ENCODE assay signal across 9 cellular contexts in genomic region chr1:53681647-53682368, GRCh38. TPM values are rescaled to one million over a fixed set of nuclear protein-coding genes. Genes with fewer than 3 reads are reported as not detected.
DNase-seq lines count a peak whose midpoint lies in the region; ATAC-seq, FAIRE-seq and TF ChIP-seq lines count a peak whose summit lies in the region.
"Had no signal": no experiment of that assay in that cellular context is flagged by ENCODE, and none has a peak within 500 bp of the region (broad histone marks: within the 10 kb centered on the region; RNA-seq: fewer than 3 reads in every experiment).

No MANE protein-coding gene starts in this region.

- H3K36me3 ChIP-seq in naive thymus-derived CD4-positive, alpha-beta T cell (ENCODE audit: control insufficient read depth in 2 of 3, insufficient read depth in 3 of 3, low read length in 3 of 3), result no peaks in the 10 kb centered on the region

- FAIRE-seq in urothelium cell line (lab: Jason Lieb, UNC), result peak; percentile 95

- H3K4me3 Mint-ChIP-seq in WTC11, result peak overlapping the region; percentile 17; the same call in 1 of the 2 replicates
- H3K4me3 Mint-ChIP-seq in naive thymus-derived CD4-positive, alpha-beta T cell, result peak overlapping the region in 8 of 10 donors; percentile 49 to 74 (median 64)

- H3K4me1 Mint-ChIP-seq in WTC11, result peaks cover 35% of the 10 kb centered on the region
- peaks cover 4 to 12% (median 8%) of the 10 kb centered on the region in 7 donors for H3K4me1 Mint-ChIP-seq in naive thymus-derived CD4-positive, alpha-beta T cell

- peaks cover 0 to 6% of the 10 kb centered on the region in 2 donors for H3K4me1 ChIP-seq in naive thymus-derived CD4-positive, alpha-beta T cell (ENCODE audit: control insufficient read depth in 2 of 2, insufficient read depth in 2 of 2, low read length in 2 of 2)

- POLR2A ChIA-PET in WTC11 (lab: Charles Lee), result interaction anchor here (1.4 kb wide), 1 partner anchor 43 kb away, joined by 3 read pairs; no protein-coding TSS in a partner anchor
- POLR2A ChIA-PET in naive thymus-derived CD4-positive, alpha-beta T cell (lab: Charles Lee), result no interaction called here

- ATAC-seq in WTC11 (peak; percentile 88), GM19328 (IDR thresholded peaks at IDR 0.05; ENCODE audit: unreplicated experiment) (no peak), GM18870 (IDR thresholded peaks at IDR 0.05; ENCODE audit: unreplicated experiment) (no peak)
- peak; percentile 51 for ATAC-seq in naive thymus-derived CD4-positive, alpha-beta T cell

- H3K27me3 Mint-ChIP-seq in WTC11 (ENCODE audit: low read depth), result peaks cover 20% of the 10 kb centered on the region
- H3K27me3 Mint-ChIP-seq in naive thymus-derived CD4-positive, alpha-beta T cell, result peaks cover 7 to 28% (median 19%) of the 10 kb centered on the region in 5 donors

- no peaks in the 10 kb centered on the region for H3K27me3 ChIP-seq in naive thymus-derived CD4-positive, alpha-beta T cell (ENCODE audit: control insufficient read depth in 2 of 2, insufficient read depth in 2 of 2, low read length in 2 of 2)

- no peak overlapping the region for H3K27ac ChIP-seq in naive thymus-derived CD4-positive, alpha-beta T cell (ENCODE audit: low read depth, low read length)

- intact Hi-C loops in naive thymus-derived CD4-positive, alpha-beta T cell (cut with micrococcal nuclease), result loop anchor here (1.0 to 2.0 kb wide), 2 partner anchors 197 to 403 kb away; no protein-coding TSS in a partner anchor

- no peak overlapping the region for H3K27ac Mint-ChIP-seq in WTC11
- peak overlapping the region in 1 of 9 donors; percentile 32 for H3K27ac Mint-ChIP-seq in naive thymus-derived CD4-positive, alpha-beta T cell

- no peak overlapping the region for H3K4me3 ChIP-seq in naive thymus-derived CD4-positive, alpha-beta T cell (ENCODE audit: low read length)

- no peaks in the 10 kb centered on the region for H3K36me3 Mint-ChIP-seq in WTC11
- H3K36me3 Mint-ChIP-seq in naive thymus-derived CD4-positive, alpha-beta T cell, result no peaks in the 10 kb centered on the region

- H3K9me3 ChIP-seq in naive thymus-derived CD4-positive, alpha-beta T cell (ENCODE audit: control insufficient read depth in 2 of 3, low read length in 3 of 3), result no peaks in the 10 kb centered on the region

- CTCF ChIA-PET in WTC11 (lab: Charles Lee), result interaction anchor here (0.6 to 3.6 kb wide), 46 partner anchors 9 to 629 kb away, joined by 3 to 57 read pairs (median 4); no protein-coding TSS in a partner anchor
- CTCF ChIA-PET in naive thymus-derived CD4-positive, alpha-beta T cell (lab: Charles Lee), result interaction anchor here (0.6 kb wide), 1 partner anchor 403 kb away, joined by 4 read pairs; no protein-coding TSS in a partner anchor

- no peaks in the 10 kb centered on the region for H3K9me3 Mint-ChIP-seq in WTC11
- H3K9me3 Mint-ChIP-seq in naive thymus-derived CD4-positive, alpha-beta T cell, result no peaks in the 10 kb centered on the region

- DNase-seq in GDM1 (lab: John Stamatoyannopoulos, UW), result peak; percentile 55
- DNase-seq in NCI-H1092 treated with DMSO at 0.1 percent for 48 hours (lab: John Stamatoyannopoulos, UW), result peak; percentile 27
- DNase-seq in WTC11 (ENCODE audit: low spot score), result peak; percentile 84
- peak; percentile 77 to 82 for DNase-seq in dermis microvascular lymphatic vessel endothelial cell (ENCODE audit: low read depth in 2 of 2)
- peak in 7 of 9 donors; percentile 13 to 40 (median 29) for DNase-seq in naive thymus-derived CD4-positive, alpha-beta T cell
- DNase-seq in urothelium cell line (ENCODE audit: low spot score), result peak; percentile 68

- peak; percentile 39 for TF ChIP-seq CTCF in WTC11 (IDR thresholded peaks at IDR 0.05)

TF ChIP-seq in WTC11, 78 proteins besides CTCF, POLR2A, EP300 and RAD21 (continues in another document):
- peak; percentile 31; the same call in 1 of the 2 replicates for TF ChIP-seq FOXP1 (CRISPR knock-in tag; IDR thresholded peaks at IDR 0.05; ENCODE audit: borderline replicate concordance)
- TF ChIP-seq E2F5 (CRISPR knock-in tag; IDR thresholded peaks at IDR 0.05), result no peak
- no peak for TF ChIP-seq FOXP4 (CRISPR knock-in tag; IDR thresholded peaks at IDR 0.05)
- TF ChIP-seq ZNF532 (CRISPR knock-in tag; IDR thresholded peaks at IDR 0.05; ENCODE audit: borderline replicate concordance), result no peak
- no peak for TF ChIP-seq GRHL2 (CRISPR knock-in tag; IDR thresholded peaks at IDR 0.05; ENCODE audit: insufficient replicate concordance, severe bottlenecking)
- no peak for TF ChIP-seq CREB1 (CRISPR knock-in tag; IDR thresholded peaks at IDR 0.05)
- TF ChIP-seq ATF6 (CRISPR knock-in tag; IDR thresholded peaks at IDR 0.05), result no peak
- no peak for TF ChIP-seq ZBTB43 (CRISPR knock-in tag; IDR thresholded peaks at IDR 0.05)

RNA-seq across cellular contexts. Expression of gene GLIS1, which starts 57.2 kb away (rescaled TPM):
- total RNA-seq in WTC11 (2021) (0.18 to 0.24 TPM (median 0.18 TPM) in 3 replicates), dermis microvascular lymphatic vessel endothelial cell (under 0.01 TPM in 1 of 2 replicates, not detected in the other)
- not detected for total RNA-seq in naive thymus-derived CD4-positive, alpha-beta T cell
- polyA plus RNA-seq in naive thymus-derived CD4-positive, alpha-beta T cell, result not detected
- total RNA-seq: T-helper 2 cell treated with Interferon-gamma antibody and Interleukin-4, amounts not matched to agents 100 ng/mL and 5 ng/mL, for 36 hours had no signal

Comparison
In these comparisons a context has a peak if more than half of its experiments do, and no peak if none do; other contexts are left out.
1. DNase-seq: peak in every context shown above with its lines; median percentile 84 in WTC11; 80 in dermis microvascular lymphatic vessel endothelial cell; 68 in urothelium cell line; 55 in GDM1; 29 in naive thymus-derived CD4-positive, alpha-beta T cell; 27 in NCI-H1092 treated with DMSO at 0.1 percent for 48 hours.
2. ATAC-seq: peak in WTC11 (single experiment) and naive thymus-derived CD4-positive, alpha-beta T cell (single experiment); none in GM19328 (single experiment) and GM18870 (single experiment).